ENCODE assay signal across 8 cellular contexts in genomic region chr22:19892249-19892879, GRCh38. TPM values are rescaled to one million over a fixed set of nuclear protein-coding genes. Genes with fewer than 3 reads are reported as not detected.
DNase-seq lines count a peak whose midpoint lies in the region; ATAC-seq lines count a peak whose summit lies in the region.

No MANE protein-coding gene starts in this region.

- 73% methylated on average over 17 to 21 of the region's 24 CpGs for WGBS in mesodermal cell (ENCODE audit: insufficient coverage in 2 of 2), 2 experiments
- WGBS in thymus: 10% methylated on average over 24 of the region's 24 CpGs

- peak; percentile 80 for DNase-seq in ELF-1 (ENCODE audit: low read depth, low spot score)
- peak; percentile 94 for DNase-seq in NCI-H69 (lab: John Stamatoyannopoulos, UW)
- peak; percentile 32 for DNase-seq in activated gamma-delta T cell treated with anti-CD3 and anti-CD28 coated beads, Interleukin-2, amount 50 U/mL, for 16 hours (ENCODE audit: low read depth)
- DNase-seq in cardiac septum (ENCODE audit: low spot score): no peak

- no peaks in the 10 kb centered on the region for H3K27me3 ChIP-seq in thymus (ENCODE audit: control insufficient read depth, insufficient read depth)

- H3K4me1 ChIP-seq in mesodermal cell (ENCODE audit: control insufficient read depth, insufficient read depth, low read length, poor library complexity, severe bottlenecking): peaks cover 28% of the 10 kb centered on the region
- H3K4me1 ChIP-seq in thymus (ENCODE audit: control insufficient read depth, insufficient read depth, low read length): peaks cover 76% of the 10 kb centered on the region

- intact Hi-C loops in cardiac septum (cut with DNase I): no loop called here

- H3K4me3 ChIP-seq in mesodermal cell (ENCODE audit: extremely low read depth, insufficient read depth, low read length, poor library complexity, severe bottlenecking) (no peak overlapping the region), thymus (ENCODE audit: low read length) (peak overlapping the region; percentile 41)

- H3K27ac ChIP-seq in mesodermal cell (ENCODE audit: low read depth, low read length, severe bottlenecking): peak overlapping the region; percentile 87
- peak overlapping the region; percentile 100 for H3K27ac ChIP-seq in thymus (ENCODE audit: low read depth)

- no peak for ATAC-seq in HG02798 (IDR thresholded peaks at IDR 0.05; ENCODE audit: poor library complexity, unreplicated experiment)
- ATAC-seq in HG03521 (IDR thresholded peaks at IDR 0.05; ENCODE audit: unreplicated experiment): no peak

- H3K36me3 ChIP-seq in mesodermal cell (ENCODE audit: control insufficient read depth, insufficient read depth, low read length) (no peaks in the 10 kb centered on the region), thymus (ENCODE audit: control insufficient read depth, insufficient read depth) (no peaks in the 10 kb centered on the region)

- H3K9me3 ChIP-seq in mesodermal cell (ENCODE audit: control insufficient read depth, low read length) (no peaks in the 10 kb centered on the region), thymus (ENCODE audit: control insufficient read depth) (no peaks in the 10 kb centered on the region)

RNA-seq across cellular contexts. Expression of gene GNB1L, which starts 37.7 kb away (rescaled TPM):
- polyA plus RNA-seq in mesodermal cell (2013, experiment 1 of 2): 8.4 TPM
- polyA plus RNA-seq in mesodermal cell (2013, experiment 2 of 2): 7.7 TPM
- 11.2 TPM for polyA plus RNA-seq in thymus
- 2.0 TPM for total RNA-seq in cardiac septum

RNA-seq across cellular contexts. Expression of gene RTL10, which starts 37.7 kb away (rescaled TPM):
- polyA plus RNA-seq in mesodermal cell (2013, experiment 1 of 2): 9.7 TPM
- polyA plus RNA-seq in mesodermal cell (2013, experiment 2 of 2): 8.9 TPM
- 20.8 TPM for polyA plus RNA-seq in thymus
- total RNA-seq in cardiac septum: 6.3 TPM

RNA-seq across cellular contexts. Expression of gene COMT, which starts 49.2 kb away (rescaled TPM):
- 94.8 TPM for polyA plus RNA-seq in mesodermal cell (2013, experiment 1 of 2)
- 77.3 TPM for polyA plus RNA-seq in mesodermal cell (2013, experiment 2 of 2)
- polyA plus RNA-seq in thymus: 74.5 TPM
- total RNA-seq in cardiac septum: 97.1 TPM

RNA-seq across cellular contexts. Expression of gene TXNRD2, which starts 49.3 kb away (rescaled TPM):
- polyA plus RNA-seq in mesodermal cell (2013, experiment 1 of 2): 10.9 TPM
- polyA plus RNA-seq in mesodermal cell (2013, experiment 2 of 2): 9.3 TPM
- polyA plus RNA-seq in thymus: 24.2 TPM
- total RNA-seq in cardiac septum: 33.3 TPM
